Comparison of ENCODE assay signal across 7 cellular contexts in genomic region chr4:120066182-120066524, GRCh38. TPM values are rescaled to one million over a fixed set of nuclear protein-coding genes. Genes with fewer than 3 reads are reported as not detected.
DNase-seq lines count a peak whose midpoint lies in the region; TF ChIP-seq lines count a peak whose summit lies in the region.

No MANE protein-coding gene starts in this region.

- CTCF ChIA-PET in HEK293T (lab: Yijun Ruan, JAX), result no interaction called here

- peak overlapping the region; percentile 59 for H2AFZ ChIP-seq in neuron (ENCODE audit: low read depth, low read length)

- H3K27ac ChIP-seq in Peyer's patch, result peak overlapping the region; percentile 83 to 95 (median 93)

- TF ChIP-seq POLR2A in Peyer's patch (IDR thresholded peaks at IDR 0.05), result no peak

- H3K27me3 ChIP-seq in Peyer's patch (no peaks in the 10 kb centered on the region), neuron (ENCODE audit: insufficient read depth, low read length) (no peaks in the 10 kb centered on the region)

- no peaks in the 10 kb centered on the region for H3K36me3 ChIP-seq in Peyer's patch
- peaks cover 6% of the 10 kb centered on the region for H3K36me3 ChIP-seq in neuron (ENCODE audit: insufficient read depth, low read length)

- DNase-seq in GM12865 (ENCODE audit: low read depth), result peak; percentile 89
- DNase-seq in HEK293T (ENCODE audit: extremely low spot score), result peak; percentile 44
- peak in 1 of 3 donors; percentile 25 for DNase-seq in Peyer's patch
- DNase-seq in dermis blood vessel endothelial cell, result peak; percentile 63
- DNase-seq in hypothalamus (lab: John Stamatoyannopoulos, UW), result no peak
- no peak for DNase-seq in NCI-H2029 (lab: John Stamatoyannopoulos, UW)

- POLR2A ChIA-PET in HEK293T (lab: Yijun Ruan, JAX), result interaction anchor here (0.9 to 1.3 kb wide), 3 partner anchors 8 to 438 kb away, joined by 3 to 6 read pairs (median 3); partner anchors contain the start of gene PDE5A

- no peaks in the 10 kb centered on the region for H3K9me3 ChIP-seq in Peyer's patch
- no peaks in the 10 kb centered on the region for H3K9me3 ChIP-seq in neuron (ENCODE audit: low read length)

- H3K4me1 ChIP-seq in Peyer's patch (peaks cover 0 to 18% (median 8%) of the 10 kb centered on the region in 4 donors), neuron (ENCODE audit: insufficient read depth, low read length) (peaks cover 27% of the 10 kb centered on the region)

- H3K4me3 ChIP-seq in GM12865 (ENCODE audit: low read depth, low read length) (peak overlapping the region; percentile 87), Peyer's patch (peak overlapping the region; percentile 57 to 77 (median 70)), neuron (ENCODE audit: low read length) (peak overlapping the region; percentile 80)

- no peak for TF ChIP-seq CTCF in GM12865 (IDR thresholded peaks at IDR 0.05; ENCODE audit: insufficient read depth, low read depth, low read length, missing control alignments)
- no peak for TF ChIP-seq CTCF in Peyer's patch (IDR thresholded peaks at IDR 0.05)

TF ChIP-seq in HEK293T, 16 proteins besides CTCF, POLR2A, EP300 and RAD21:
- TF ChIP-seq CTBP1 (IDR thresholded peaks at IDR 0.05; ENCODE audit: borderline replicate concordance) (no peak), HDGF (IDR thresholded peaks at IDR 0.05; ENCODE audit: borderline replicate concordance) (no peak), BHLHE40 (IDR thresholded peaks at IDR 0.05; ENCODE audit: borderline replicate concordance) (no peak), L3MBTL2 (conservative IDR thresholded peaks at IDR 0.05) (peak; percentile 39), ZNF384 (IDR thresholded peaks at IDR 0.05) (0 out of 2 replicates have a peak, but pooled peaks have one; percentile 14), NFRKB (IDR thresholded peaks at IDR 0.05) (no peak)
TF ChIP-seq in HEK293T: peak in this region for 2.

RNA-seq across cellular contexts. Expression of gene MAD2L1, which starts 0.5 kb away (rescaled TPM):
- total RNA-seq in Peyer's patch (1 to 10 TPM in 3 of 4 donors, under 1 TPM in 1; 0.83 to 6.7 (median 1.1) TPM), dermis blood vessel endothelial cell (6.8 and 24.2 TPM in 2 replicates)

Comparison
In these comparisons a context has a peak if more than half of its experiments do, and no peak if none do; other contexts are left out.
1. DNase-seq: peak in GM12865 (single experiment), HEK293T (single experiment) and dermis blood vessel endothelial cell (single experiment); none in hypothalamus (0 of 51) and NCI-H2029 (single experiment).
2. Peak in every context shown above with its lines, with median percentiles within 50 percentile points of each other: H3K4me3 ChIP-seq.